In genomic region chr15:57751177-57751800, GRCh38 we compare ENCODE assay signal across 8 cellular contexts. TPM values are rescaled to one million over a fixed set of nuclear protein-coding genes. Genes with fewer than 3 reads are reported as not detected.
DNase-seq lines count a peak whose midpoint lies in the region; ATAC-seq and TF ChIP-seq lines count a peak whose summit lies in the region.

No MANE protein-coding gene starts in this region.

- in situ Hi-C loops in transverse colon (cut with MboI; ENCODE audit: low pct_ligation_motif_present in 1 of 4, low pct_unique_long_range_greater_than_20kb in 1 of 4, low sequenced_read_pairs in 3 of 4) = loop anchor here in 1 of 4 donors (10.0 kb wide), 1 partner anchor 94 kb away; no protein-coding TSS in a partner anchor

- peak in 6 of 8 donors; percentile 35 to 61 (median 51) for ATAC-seq in heart right ventricle
- no peak for ATAC-seq in GM19463 (IDR thresholded peaks at IDR 0.05; ENCODE audit: unreplicated experiment)
- ATAC-seq in HG03280 (IDR thresholded peaks at IDR 0.05; ENCODE audit: unreplicated experiment) = no peak

- TF ChIP-seq EP300 in transverse colon (IDR thresholded peaks at IDR 0.05; ENCODE audit: low read depth) = no peak

- DNase-seq in NCI-H524 (lab: John Stamatoyannopoulos, UW) (peak; percentile 26 to 68), NCI-H524 treated with DMSO at 0.1 percent for 48 hours (lab: John Stamatoyannopoulos, UW) (no peak), SW480 (ENCODE audit: low spot score) (peak; percentile 16), heart right ventricle (no peak), transverse colon (no peak), ureter (ENCODE audit: low spot score) (no peak)

- H3K4me3 ChIP-seq in heart right ventricle (no peak overlapping the region), transverse colon (no peak overlapping the region)

- H3K27ac ChIP-seq in heart right ventricle (no peak overlapping the region), transverse colon (no peak overlapping the region)

- WGBS in heart right ventricle, 2 donors = 25 to 32% methylated on average over 3 of the region's 3 CpGs
- WGBS in transverse colon (ENCODE audit: low coverage in 1 of 2), 2 donors = 16 to 39% methylated on average over 2 to 3 of the region's 3 CpGs

- peak in 8 of 9 donors; percentile 48 to 77 (median 66) for TF ChIP-seq CTCF in heart right ventricle (IDR thresholded peaks at IDR 0.05)
- peak; percentile 33 to 53 (median 45) for TF ChIP-seq CTCF in transverse colon (IDR thresholded peaks at IDR 0.05)

- intact Hi-C loops in heart right ventricle (cut with DNase I) (loop anchor here in 9 of 10 donors (2.0 to 10.0 kb wide), 6 partner anchors 111 to 434 kb away; partner anchors contain the start of gene ALDH1A2 (in 6 of the 9)), transverse colon (cut with DNase I; ENCODE audit: low total_unique reads) (loop anchor here (10.0 kb wide), 1 partner anchor 114 kb away; no protein-coding TSS in a partner anchor)

- H3K4me1 ChIP-seq in heart right ventricle = peaks cover 0 to 13% (median 0%) of the 10 kb centered on the region in 9 donors
- peaks cover 0 to 5% (median 0%) of the 10 kb centered on the region in 4 donors for H3K4me1 ChIP-seq in transverse colon

- H3K27me3 ChIP-seq in heart right ventricle = no peaks in the 10 kb centered on the region
- H3K27me3 ChIP-seq in transverse colon = no peaks in the 10 kb centered on the region

- TF ChIP-seq POLR2A in transverse colon (IDR thresholded peaks at IDR 0.05) = no peak

- H3K9me3 ChIP-seq in heart right ventricle (no peaks in the 10 kb centered on the region), transverse colon (no peaks in the 10 kb centered on the region)

- no peaks in the 10 kb centered on the region for H3K36me3 ChIP-seq in heart right ventricle
- H3K36me3 ChIP-seq in transverse colon = no peaks in the 10 kb centered on the region

RNA-seq across cellular contexts. Expression of gene POLR2M, which starts 44.8 kb away (rescaled TPM):
- 10 to 100 TPM; 42.1 to 89.2 (median 56.5) TPM for total RNA-seq in heart right ventricle
- polyA plus RNA-seq in heart right ventricle = 10 to 100 TPM; 15.2 to 85.7 TPM
- total RNA-seq in transverse colon = 100 to 1,000 TPM in 1 of 4 donors, 10 to 100 TPM in 3; 18.5 to 159 (median 42.2) TPM
- total RNA-seq in ureter = 75.8 TPM

Comparison
In these comparisons a context has a peak if more than half of its experiments do, and no peak if none do; other contexts are left out.
1. DNase-seq: peak in NCI-H524 (2 of 2) and SW480 (single experiment); none in NCI-H524 treated with DMSO at 0.1 percent for 48 hours (single experiment), heart right ventricle (0 of 2), transverse colon (single experiment) and ureter (single experiment).
2. ATAC-seq: peak in heart right ventricle (6 of 8); none in GM19463 (single experiment) and HG03280 (single experiment).